Comparison of ENCODE assay signal across 14 cellular contexts in genomic region chr17:47704781-47705180, GRCh38. TPM values are rescaled to one million over a fixed set of nuclear protein-coding genes. Genes with fewer than 3 reads are reported as not detected.
DNase-seq lines count a peak whose midpoint lies in the region; ATAC-seq and TF ChIP-seq lines count a peak whose summit lies in the region.
"Had no signal": no experiment of that assay in that cellular context is flagged by ENCODE, and none has a peak within 500 bp of the region (broad histone marks: within the 10 kb centered on the region; RNA-seq: fewer than 3 reads in every experiment).

No MANE protein-coding gene starts in this region.

- H3K27ac Mint-ChIP-seq in activated T-cell treated with anti-CD3 and anti-CD28 coated beads, Interleukin-2, amount 50 U/mL, for 24 hours, result peak overlapping the region; percentile 95
- peak overlapping the region; percentile 85 to 89 for H3K27ac Mint-ChIP-seq in T-cell
- peak overlapping the region; percentile 95 for H3K27ac Mint-ChIP-seq in central memory CD8-positive, alpha-beta T cell (ENCODE audit: low read depth)
- no peak overlapping the region for H3K27ac Mint-ChIP-seq in WTC11
- H3K27ac Mint-ChIP-seq: endodermal cell had no signal

- POLR2A ChIA-PET in T-cell (lab: Charles Lee) (interaction anchor here in 1 of 2 donors (0.6 kb wide), 1 partner anchor 12 kb away, joined by 6 read pairs; no protein-coding TSS in a partner anchor), WTC11 (lab: Charles Lee) (no interaction called here)

- peaks cover 81% of the 10 kb centered on the region for H3K4me1 Mint-ChIP-seq in activated T-cell treated with anti-CD3 and anti-CD28 coated beads, Interleukin-2, amount 50 U/mL, for 24 hours (ENCODE audit: low read depth)
- H3K4me1 Mint-ChIP-seq in T-cell, result peaks cover 63 to 73% (median 69%) of the 10 kb centered on the region in 3 donors
- peaks cover 73% of the 10 kb centered on the region for H3K4me1 Mint-ChIP-seq in central memory CD8-positive, alpha-beta T cell
- H3K4me1 Mint-ChIP-seq in WTC11, result peaks cover 10% of the 10 kb centered on the region

- ATAC-seq in T-cell (replicated peaks in 1 of 4), result no peak
- no peak for ATAC-seq in central memory CD8-positive, alpha-beta T cell (replicated peaks; ENCODE audit: extremely low read depth, poor library complexity, severe bottlenecking)
- no peak for ATAC-seq in HG03159 (IDR thresholded peaks at IDR 0.05; ENCODE audit: unreplicated experiment)
- no peak for ATAC-seq in WTC11

- no peaks in the 10 kb centered on the region for H3K9me3 Mint-ChIP-seq in activated T-cell treated with anti-CD3 and anti-CD28 coated beads, Interleukin-2, amount 50 U/mL, for 24 hours
- H3K9me3 Mint-ChIP-seq in T-cell, result no peaks in the 10 kb centered on the region
- H3K9me3 Mint-ChIP-seq in central memory CD8-positive, alpha-beta T cell, result no peaks in the 10 kb centered on the region
- no peaks in the 10 kb centered on the region for H3K9me3 Mint-ChIP-seq in WTC11
- H3K9me3 Mint-ChIP-seq: endodermal cell had no signal

- CTCF ChIA-PET in T-cell (lab: Charles Lee) (no interaction called here), WTC11 (lab: Charles Lee) (interaction anchor here (0.6 to 1.4 kb wide), 2 partner anchors 14 to 72 kb away, joined by 3 to 5 read pairs; no protein-coding TSS in a partner anchor)

- DNase-seq in activated T-cell treated with anti-CD3 and anti-CD28 coated beads, Interleukin-2, amount 50 U/mL, for 24 hours, result no peak
- no peak for DNase-seq in activated T-cell treated with anti-CD3 and anti-CD28 coated beads, Interleukin-2, amount 50 U/mL, for 48 hours
- no peak for DNase-seq in T-cell
- DNase-seq in central memory CD8-positive, alpha-beta T cell (ENCODE audit: low spot score in 2 of 2), result no peak
- DNase-seq in posterior vena cava (ENCODE audit: low spot score), result peak; percentile 35
- DNase-seq in WTC11 (ENCODE audit: low spot score), result no peak
- no peak for DNase-seq in middle frontal gyrus (ENCODE audit: extremely low spot score, low spot score)
- DNase-seq: activated gamma-delta T cell, endodermal cell, NCI-H187, NCI-H526 treated with DMSO at 0.1 percent for 48 hours had no signal

- H3K27me3 Mint-ChIP-seq in activated T-cell treated with anti-CD3 and anti-CD28 coated beads, Interleukin-2, amount 50 U/mL, for 24 hours, result no peaks in the 10 kb centered on the region
- H3K27me3 Mint-ChIP-seq in T-cell, result no peaks in the 10 kb centered on the region
- H3K27me3 Mint-ChIP-seq in central memory CD8-positive, alpha-beta T cell, result no peaks in the 10 kb centered on the region
- peaks cover 20% of the 10 kb centered on the region for H3K27me3 Mint-ChIP-seq in WTC11 (ENCODE audit: low read depth)

- H3K36me3 Mint-ChIP-seq in activated T-cell treated with anti-CD3 and anti-CD28 coated beads, Interleukin-2, amount 50 U/mL, for 24 hours (ENCODE audit: low read depth), result peaks cover 55% of the 10 kb centered on the region
- peaks cover 5% of the 10 kb centered on the region for H3K36me3 Mint-ChIP-seq in T-cell
- peaks cover 33% of the 10 kb centered on the region for H3K36me3 Mint-ChIP-seq in central memory CD8-positive, alpha-beta T cell (ENCODE audit: insufficient read depth)
- H3K36me3 Mint-ChIP-seq in WTC11, result no peaks in the 10 kb centered on the region

- no peak for TF ChIP-seq CTCF in WTC11 (IDR thresholded peaks at IDR 0.05)

- intact Hi-C loops in posterior vena cava (cut with DNase I), result no loop called here

- H3K4me3 Mint-ChIP-seq in activated T-cell treated with anti-CD3 and anti-CD28 coated beads, Interleukin-2, amount 50 U/mL, for 24 hours, result peak overlapping the region; percentile 67
- peak overlapping the region; percentile 15 to 80 (median 42) for H3K4me3 Mint-ChIP-seq in T-cell
- H3K4me3 Mint-ChIP-seq in central memory CD8-positive, alpha-beta T cell, result peak overlapping the region; percentile 67
- no peak overlapping the region for H3K4me3 Mint-ChIP-seq in WTC11
- H3K4me3 Mint-ChIP-seq: endodermal cell had no signal

TF ChIP-seq in WTC11, 78 proteins besides CTCF, POLR2A, EP300 and RAD21:
- no peak for TF ChIP-seq ZNF671 (CRISPR knock-in tag; IDR thresholded peaks at IDR 0.05)

RNA-seq across cellular contexts. Expression of gene TBKBP1, which starts 10.8 kb away (rescaled TPM):
- total RNA-seq in T-cell (10 to 100 TPM in 1 of 5 donors, 1 to 10 TPM in 4; 4.5 to 20.5 (median 7.2) TPM), posterior vena cava (10 to 100 TPM; 10.7 to 13.8 TPM), WTC11 (2021) (14.7 to 17.4 TPM (median 15.8 TPM) in 3 replicates)

RNA-seq across cellular contexts. Expression of gene TBX21, which starts 28.3 kb away (rescaled TPM):
- total RNA-seq in T-cell (10 to 100 TPM in 4 of 5 donors, 1 to 10 TPM in 1; 7.9 to 37.3 (median 20.8) TPM), posterior vena cava (under 1 TPM; 0.48 to 0.65 TPM), WTC11 (2021) (0.15 to 0.18 TPM in 2 of 3 replicates, not detected in the other)
- total RNA-seq: endodermal cell, myocyte, renal cortical epithelial cell had no signal

RNA-seq across cellular contexts. Expression of gene KPNB1, which starts 55.1 kb away (rescaled TPM):
- total RNA-seq in T-cell, result 100 to 1,000 TPM; 216 to 262 (median 240) TPM
- 100 to 1,000 TPM; 193 to 198 TPM for total RNA-seq in posterior vena cava
- total RNA-seq in WTC11 (2021), result 437 to 506 TPM (median 452 TPM) in 3 replicates
